Comparison of ENCODE assay signal across 10 cellular contexts in the genomic region with DNA sequence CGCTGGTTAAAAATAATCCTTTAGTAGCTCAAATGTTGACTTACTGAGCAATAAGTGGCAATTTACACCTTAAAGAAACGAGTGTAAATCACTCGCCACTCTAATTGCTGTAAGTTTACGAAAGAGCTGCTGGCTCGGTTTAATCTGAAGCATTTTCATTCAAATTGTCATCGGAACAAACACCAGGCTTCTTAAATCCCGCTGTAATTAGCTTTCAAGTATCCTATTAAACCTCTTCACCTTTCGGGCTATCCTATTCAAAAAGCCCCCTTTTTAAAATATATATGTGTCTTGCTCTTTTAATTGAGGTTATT. TPM values are rescaled to one million over a fixed set of nuclear protein-coding genes. Genes with fewer than 3 reads are reported as not detected.
DNase-seq lines count a peak whose midpoint lies in the region; ATAC-seq and TF ChIP-seq lines count a peak whose summit lies in the region.
"Had no signal": no experiment of that assay in that cellular context is flagged by ENCODE, and none has a peak within 500 bp of the region (broad histone marks: within the 10 kb centered on the region; RNA-seq: fewer than 3 reads in every experiment).

No MANE protein-coding gene starts in this region.

- no peak overlapping the region for H3K4ac ChIP-seq in mesendoderm (ENCODE audit: low read depth, low read length)

- H3K9me3 Mint-ChIP-seq in stimulated activated naive CD8-positive, alpha-beta T cell treated with anti-CD3 and anti-CD28 coated beads, Interleukin-15, Interleukin-2, amounts not matched to agents 100 ng/mL and 50 ng/mL, for 24 hours = no peaks in the 10 kb centered on the region
- H3K9me3 Mint-ChIP-seq in CD8-positive, alpha-beta T cell = no peaks in the 10 kb centered on the region

- H3K56ac ChIP-seq in mesendoderm (ENCODE audit: low read length) = no peak overlapping the region

- no peaks in the 10 kb centered on the region for H3K79me2 ChIP-seq in mesendoderm (ENCODE audit: control insufficient read depth, insufficient read depth, low read length)
- H3K79me2 ChIP-seq: parathyroid adenoma had no signal

- H3K27me3 ChIP-seq in adipocyte (replicated peaks; ENCODE audit: control insufficient read depth, insufficient read depth, low read length) = peaks cover 73% of the 10 kb centered on the region
- peaks cover 42% of the 10 kb centered on the region for H3K27me3 ChIP-seq in mesendoderm (ENCODE audit: insufficient read depth, low read length, poor library complexity)
- H3K27me3 ChIP-seq in CD8-positive, alpha-beta T cell (ENCODE audit: insufficient read depth, low read length) = peaks cover 13% of the 10 kb centered on the region

- no peak overlapping the region for H4K8ac ChIP-seq in mesendoderm (ENCODE audit: low read depth, low read length)

- POLR2A ChIA-PET in CD8-positive, alpha-beta T cell (lab: Charles Lee) = no interaction called here

- no peak overlapping the region for H2BK120ac ChIP-seq in mesendoderm (ENCODE audit: low read depth, low read length)

- no peak overlapping the region for H4K5ac ChIP-seq in mesendoderm (ENCODE audit: low read length)

- no CpG with 5 or more reads among the region's 8 CpGs for WGBS in mesendoderm (ENCODE audit: extremely low coverage, insufficient coverage, low lambda C conversion rate)

- peak overlapping the region; percentile 70 for H3K4me3 ChIP-seq in adipocyte (ENCODE audit: low read length)
- no peak overlapping the region for H3K4me3 ChIP-seq in mesendoderm (ENCODE audit: low read length)
- no peak overlapping the region for H3K4me3 ChIP-seq in CD8-positive, alpha-beta T cell (ENCODE audit: low read depth, low read length)

- H2BK15ac ChIP-seq in mesendoderm (replicated peaks; ENCODE audit: low read depth) = no peak overlapping the region

- intact Hi-C loops in CD8-positive, alpha-beta T cell (cut with DNase I, micrococcal nuclease) = no loop called here

- peak overlapping the region; percentile 82 for H3K18ac ChIP-seq in mesendoderm (ENCODE audit: low read length)

- H3K36me3 ChIP-seq in adipocyte (ENCODE audit: control insufficient read depth, insufficient read depth, low read length, severe bottlenecking) (no peaks in the 10 kb centered on the region), mesendoderm (ENCODE audit: control insufficient read depth, insufficient read depth, low read length) (no peaks in the 10 kb centered on the region)
- no peaks in the 10 kb centered on the region for H3K36me3 ChIP-seq in CD8-positive, alpha-beta T cell (ENCODE audit: insufficient read depth, low read length)

- H3K4me2 ChIP-seq in mesendoderm (ENCODE audit: low read length) = peak overlapping the region; percentile 95

- no peak for DNase-seq in stimulated activated naive CD8-positive, alpha-beta T cell treated with anti-CD3 and anti-CD28 coated beads, Interleukin-15, Interleukin-2, amounts not matched to agents 100 U/mL and 50 U/mL, for 24 hours
- DNase-seq in adipocyte (ENCODE audit: low read depth) (no peak), mesendoderm (peak; percentile 28), NCI-H187 treated with DMSO at 0.1 percent for 48 hours (lab: John Stamatoyannopoulos, UW) (no peak), H4 (ENCODE audit: low spot score) (no peak)
- DNase-seq in CD8-positive, alpha-beta T cell = no peak

- peak overlapping the region; percentile 76 for H3K4me3 Mint-ChIP-seq in stimulated activated naive CD8-positive, alpha-beta T cell treated with anti-CD3 and anti-CD28 coated beads, Interleukin-15, Interleukin-2, amounts not matched to agents 100 ng/mL and 50 ng/mL, for 24 hours
- no peak overlapping the region for H3K4me3 Mint-ChIP-seq in CD8-positive, alpha-beta T cell

- H3K36me3 Mint-ChIP-seq in stimulated activated naive CD8-positive, alpha-beta T cell treated with anti-CD3 and anti-CD28 coated beads, Interleukin-15, Interleukin-2, amounts not matched to agents 100 ng/mL and 50 ng/mL, for 24 hours (ENCODE audit: low read depth) = no peaks in the 10 kb centered on the region
- no peaks in the 10 kb centered on the region for H3K36me3 Mint-ChIP-seq in CD8-positive, alpha-beta T cell

- no peak overlapping the region for H3K23ac ChIP-seq in mesendoderm (ENCODE audit: low read length)

- CTCF ChIA-PET in CD8-positive, alpha-beta T cell (lab: Charles Lee) = no interaction called here

- H3K4me1 ChIP-seq in adipocyte (ENCODE audit: control insufficient read depth, insufficient read depth, low read length) (peaks cover 9% of the 10 kb centered on the region), mesendoderm (ENCODE audit: control insufficient read depth, low read depth, low read length) (peaks cover 7% of the 10 kb centered on the region)
- no peaks in the 10 kb centered on the region for H3K4me1 ChIP-seq in CD8-positive, alpha-beta T cell (ENCODE audit: insufficient read depth, low read length)
- H3K4me1 ChIP-seq: parathyroid adenoma had no signal

- no peak overlapping the region for H2BK5ac ChIP-seq in mesendoderm (ENCODE audit: low read length)

- H3K9ac ChIP-seq in adipocyte (ENCODE audit: low read length) (no peak overlapping the region), mesendoderm (ENCODE audit: low read length) (no peak overlapping the region)
- H3K9ac ChIP-seq: parathyroid adenoma had no signal

- TF ChIP-seq CTCF in CD8-positive, alpha-beta T cell (IDR thresholded peaks at IDR 0.05) = no peak

- no peak overlapping the region for H2AK5ac ChIP-seq in mesendoderm (ENCODE audit: low read length)

- H3K4me1 Mint-ChIP-seq in stimulated activated naive CD8-positive, alpha-beta T cell treated with anti-CD3 and anti-CD28 coated beads, Interleukin-15, Interleukin-2, amounts not matched to agents 100 ng/mL and 50 ng/mL, for 24 hours (ENCODE audit: low read depth) = peaks cover 13% of the 10 kb centered on the region
- peaks cover 11% of the 10 kb centered on the region for H3K4me1 Mint-ChIP-seq in CD8-positive, alpha-beta T cell (ENCODE audit: low read depth)

- no peak overlapping the region for H3K27ac Mint-ChIP-seq in stimulated activated naive CD8-positive, alpha-beta T cell treated with anti-CD3 and anti-CD28 coated beads, Interleukin-15, Interleukin-2, amounts not matched to agents 100 ng/mL and 50 ng/mL, for 24 hours
- no peak overlapping the region for H3K27ac Mint-ChIP-seq in CD8-positive, alpha-beta T cell

- H3K79me1 ChIP-seq in mesendoderm (ENCODE audit: low read length) = no peaks in the 10 kb centered on the region

- ATAC-seq in stimulated activated naive CD8-positive, alpha-beta T cell treated with anti-CD3 and anti-CD28 coated beads, Interleukin-15, Interleukin-2, amounts not matched to agents 100 U/mL and 50 U/mL, for 24 hours = no peak
- no peak for ATAC-seq in HG02588 (IDR thresholded peaks at IDR 0.05; ENCODE audit: unreplicated experiment)
- no peak for ATAC-seq in CD8-positive, alpha-beta T cell

- H3K27me3 Mint-ChIP-seq in stimulated activated naive CD8-positive, alpha-beta T cell treated with anti-CD3 and anti-CD28 coated beads, Interleukin-15, Interleukin-2, amounts not matched to agents 100 ng/mL and 50 ng/mL, for 24 hours = peaks cover 89% of the 10 kb centered on the region
- peaks cover 62% of the 10 kb centered on the region for H3K27me3 Mint-ChIP-seq in CD8-positive, alpha-beta T cell (ENCODE audit: low read depth)

- peaks cover 12% of the 10 kb centered on the region for H3K9me3 ChIP-seq in adipocyte (ENCODE audit: control insufficient read depth, low read length)
- H3K9me3 ChIP-seq in CD8-positive, alpha-beta T cell (ENCODE audit: low read length) = no peaks in the 10 kb centered on the region

- no peak overlapping the region for H3K27ac ChIP-seq in mesendoderm (ENCODE audit: low read depth, low read length)
- H3K27ac ChIP-seq in CD8-positive, alpha-beta T cell (ENCODE audit: low read depth, low read length) = no peak overlapping the region
- H3K27ac ChIP-seq: parathyroid adenoma had no signal

RNA-seq across cellular contexts. Expression of a gene that starts 1.6 kb away (rescaled TPM):
- polyA plus RNA-seq in mesendoderm (2013, experiment 1 of 2) = 0.04 TPM
- 0.11 TPM for polyA plus RNA-seq in mesendoderm (2013, experiment 2 of 2)
- total RNA-seq in CD8-positive, alpha-beta T cell = not detected
- total RNA-seq in H4 (2014; rRNA removed; shearing (Covaris generic)) = 13.0 and 16.1 TPM in 2 replicates
- total RNA-seq: LHCN-M2 had no signal

Comparison
In these comparisons a context has a peak if more than half of its experiments do, and no peak if none do; other contexts are left out.
1. RNA of a gene that starts 1.6 kb away (total RNA-seq): 13.0 to 16.1 TPM in H4; not detected in CD8-positive, alpha-beta T cell; every median in the first group is over 10 times any median in the second.